ENCODE assay signal across 1 cellular context in genomic region chr17:43971436-43971835, GRCh38. TPM values are rescaled to one million over a fixed set of nuclear protein-coding genes. Genes with fewer than 3 reads are reported as not detected.
"Had no signal": no experiment of that assay in that cellular context is flagged by ENCODE, and none has a peak within 500 bp of the region (broad histone marks: within the 10 kb centered on the region; RNA-seq: fewer than 3 reads in every experiment).

No MANE protein-coding gene starts in this region.

RNA-seq across cellular contexts. Expression of gene PYY, which starts 17.7 kb away (rescaled TPM):
- total RNA-seq: GM12878 had no signal

RNA-seq across cellular contexts. Expression of gene PPY, which starts 29.2 kb away (rescaled TPM):
- total RNA-seq: GM12878 had no signal
